ENCODE assay signal across 8 cellular contexts in genomic region chr12:52032797-52033505, GRCh38. TPM values are rescaled to one million over a fixed set of nuclear protein-coding genes. Genes with fewer than 3 reads are reported as not detected.
DNase-seq lines count a peak whose midpoint lies in the region; ATAC-seq and TF ChIP-seq lines count a peak whose summit lies in the region.

No MANE protein-coding gene starts in this region.

- WGBS in upper lobe of left lung, 2 donors, result 2% methylated on average over 9 to 48 of the region's 49 CpGs

- peak in 3 of 4 donors; percentile 53 to 80 (median 77) for TF ChIP-seq POLR2A in upper lobe of left lung (IDR thresholded peaks at IDR 0.05)

- H3K27me3 ChIP-seq in SU-DHL-6 (ENCODE audit: low read length) (no peaks in the 10 kb centered on the region), cardiac muscle cell (peaks cover 2% of the 10 kb centered on the region), upper lobe of left lung (no peaks in the 10 kb centered on the region)

- no peaks in the 10 kb centered on the region for H3K79me2 ChIP-seq in SU-DHL-6 (ENCODE audit: insufficient read depth, low read length)

- no peaks in the 10 kb centered on the region for H3K9me2 ChIP-seq in SU-DHL-6 (replicated peaks; ENCODE audit: insufficient read depth, low read length)

- H4K20me1 ChIP-seq in SU-DHL-6 (ENCODE audit: low read depth, low read length), result no peaks in the 10 kb centered on the region

- no peak overlapping the region for H3K27ac ChIP-seq in SU-DHL-6 (ENCODE audit: low read depth, low read length)
- peak overlapping the region; percentile 61 for H3K27ac ChIP-seq in cardiac muscle cell
- peak overlapping the region; percentile 86 to 92 (median 89) for H3K27ac ChIP-seq in upper lobe of left lung

- no peaks in the 10 kb centered on the region for H3K27me3 Mint-ChIP-seq in activated naive CD8-positive, alpha-beta T cell treated with anti-CD3 and anti-CD28 coated beads, Interleukin-2, amount 50 U/mL, for 24 hours

- TF ChIP-seq CTCF in GM12865 (IDR thresholded peaks at IDR 0.05; ENCODE audit: insufficient read depth, low read depth, low read length, missing control alignments) (no peak), SU-DHL-6 (IDR thresholded peaks at IDR 0.05; ENCODE audit: insufficient read depth, low read length, poor library complexity, severe bottlenecking) (no peak), cardiac muscle cell (IDR thresholded peaks at IDR 0.05; ENCODE audit: low read depth, low read length) (no peak), upper lobe of left lung (IDR thresholded peaks at IDR 0.05) (peak in 2 of 6 experiments; percentile 12 to 13)

- peak; percentile 93 for DNase-seq in GM12865 (ENCODE audit: low read depth)
- peak; percentile 94 to 98 (median 96) for DNase-seq in NCI-H1417 (lab: John Stamatoyannopoulos, UW)
- DNase-seq in activated naive CD8-positive, alpha-beta T cell treated with anti-CD3 and anti-CD28 coated beads, Interleukin-2, amount 50 U/mL, for 24 hours, result peak; percentile 94
- peak; percentile 98 to 99 for DNase-seq in cardiac muscle cell (ENCODE audit: low read depth in 1 of 2, low spot score in 1 of 2)
- peak; percentile 95 for DNase-seq in pons (ENCODE audit: low spot score)
- peak; percentile 97 to 99 for DNase-seq in upper lobe of left lung

- peak in 2 of 4 donors; percentile 85 to 91 for TF ChIP-seq EP300 in upper lobe of left lung (IDR thresholded peaks at IDR 0.05)

- peak overlapping the region; percentile 57 for H3K4me3 ChIP-seq in GM12865 (ENCODE audit: low read depth, low read length)
- peak overlapping the region; percentile 40 for H3K4me3 ChIP-seq in SU-DHL-6 (ENCODE audit: insufficient read depth, low read length, poor library complexity, severe bottlenecking)
- peak overlapping the region; percentile 22 for H3K4me3 ChIP-seq in cardiac muscle cell
- peak overlapping the region in 3 of 4 donors; percentile 29 to 37 (median 36) for H3K4me3 ChIP-seq in upper lobe of left lung

- ATAC-seq in HG02759 (IDR thresholded peaks at IDR 0.05; ENCODE audit: unreplicated experiment) (peak; percentile 95), upper lobe of left lung (ENCODE audit: low FRiP score in 2 of 2) (peak; percentile 92 to 96)
- peak; percentile 90 for ATAC-seq in activated naive CD8-positive, alpha-beta T cell treated with anti-CD3 and anti-CD28 coated beads, Interleukin-2, amount 50 U/mL, for 24 hours

- peaks cover 22% of the 10 kb centered on the region for H3K4me1 ChIP-seq in cardiac muscle cell (ENCODE audit: low read depth)
- peaks cover 27 to 37% (median 34%) of the 10 kb centered on the region in 4 donors for H3K4me1 ChIP-seq in upper lobe of left lung

- H3K27ac Mint-ChIP-seq in activated naive CD8-positive, alpha-beta T cell treated with anti-CD3 and anti-CD28 coated beads, Interleukin-2, amount 50 U/mL, for 24 hours, result peak overlapping the region; percentile 85

- no peaks in the 10 kb centered on the region for H3K36me3 Mint-ChIP-seq in activated naive CD8-positive, alpha-beta T cell treated with anti-CD3 and anti-CD28 coated beads, Interleukin-2, amount 50 U/mL, for 24 hours (ENCODE audit: low read depth)

- H2AFZ ChIP-seq in SU-DHL-6 (ENCODE audit: low read depth, low read length, severe bottlenecking), result peak overlapping the region; percentile 55

- H3K36me3 ChIP-seq in SU-DHL-6 (ENCODE audit: low read length) (no peaks in the 10 kb centered on the region), cardiac muscle cell (no peaks in the 10 kb centered on the region), upper lobe of left lung (no peaks in the 10 kb centered on the region)

- peak overlapping the region; percentile 78 for H3K4me3 Mint-ChIP-seq in activated naive CD8-positive, alpha-beta T cell treated with anti-CD3 and anti-CD28 coated beads, Interleukin-2, amount 50 U/mL, for 24 hours

- peak overlapping the region; percentile 66 for H3K4me2 ChIP-seq in SU-DHL-6 (ENCODE audit: low read depth, low read length, poor library complexity, severe bottlenecking)

- H3F3A ChIP-seq in SU-DHL-6 (ENCODE audit: insufficient read depth), result peaks cover 23% of the 10 kb centered on the region

- H3K9me3 Mint-ChIP-seq in activated naive CD8-positive, alpha-beta T cell treated with anti-CD3 and anti-CD28 coated beads, Interleukin-2, amount 50 U/mL, for 24 hours, result no peaks in the 10 kb centered on the region

- H3K9me3 ChIP-seq in SU-DHL-6 (ENCODE audit: insufficient read depth, low read length) (no peaks in the 10 kb centered on the region), cardiac muscle cell (ENCODE audit: low read depth) (no peaks in the 10 kb centered on the region), upper lobe of left lung (no peaks in the 10 kb centered on the region)

- peak overlapping the region; percentile 33 for H3K9ac ChIP-seq in SU-DHL-6 (ENCODE audit: low read length)

- peaks cover 49% of the 10 kb centered on the region for H3K4me1 Mint-ChIP-seq in activated naive CD8-positive, alpha-beta T cell treated with anti-CD3 and anti-CD28 coated beads, Interleukin-2, amount 50 U/mL, for 24 hours

RNA-seq across cellular contexts. Expression of gene NR4A1, which starts 18.3 kb away (rescaled TPM):
- total RNA-seq in cardiac muscle cell (14.7 and 24.1 TPM in 2 replicates), upper lobe of left lung (100 to 1,000 TPM in 5 of 6 donors, 10 to 100 TPM in 1; 88.3 to 202 (median 156) TPM)
- polyA plus RNA-seq in cardiac muscle cell, result 13.7 and 23.7 TPM in 2 replicates

RNA-seq across cellular contexts. Expression of gene TAMALIN, which starts 26.2 kb away (rescaled TPM):
- total RNA-seq in cardiac muscle cell, result 8.2 and 12.5 TPM in 2 replicates
- polyA plus RNA-seq in cardiac muscle cell, result 8.2 and 15.0 TPM in 2 replicates
- total RNA-seq in upper lobe of left lung, result 100 to 1,000 TPM in 2 of 6 donors, 10 to 100 TPM in 4; 52.3 to 170 (median 73.7) TPM

RNA-seq across cellular contexts. Expression of gene ATG101, which starts 36.8 kb away (rescaled TPM):
- 37.4 and 39.9 TPM in 2 replicates for total RNA-seq in cardiac muscle cell
- 32.5 and 36.6 TPM in 2 replicates for polyA plus RNA-seq in cardiac muscle cell
- total RNA-seq in upper lobe of left lung, result 10 to 100 TPM; 17.8 to 74.8 (median 35.9) TPM

RNA-seq across cellular contexts. Expression of gene SMIM41, which starts 46.6 kb away (rescaled TPM):
- not detected in 2 replicates for total RNA-seq in cardiac muscle cell
- not detected in 2 replicates for polyA plus RNA-seq in cardiac muscle cell
- total RNA-seq in upper lobe of left lung, result 10 to 100 TPM in 4 of 6 donors, 1 to 10 TPM in 2; 4.7 to 25.1 (median 15.4) TPM
